In genomic region chr10:118594392-118595063, GRCh38 we compare ENCODE assay signal across 9 cellular contexts. TPM values are rescaled to one million over a fixed set of nuclear protein-coding genes. Genes with fewer than 3 reads are reported as not detected.
DNase-seq lines count a peak whose midpoint lies in the region; ATAC-seq, FAIRE-seq and TF ChIP-seq lines count a peak whose summit lies in the region.
"Had no signal": no experiment of that assay in that cellular context is flagged by ENCODE, and none has a peak within 500 bp of the region (broad histone marks: within the 10 kb centered on the region; RNA-seq: fewer than 3 reads in every experiment).

No MANE protein-coding gene starts in this region.

- 8 to 9% (median 8%) methylated on average over 63 to 70 of the region's 70 CpGs for WGBS in psoas muscle, 3 donors

- TF ChIP-seq CTCF in HFF-Myc (IDR thresholded peaks at IDR 0.05; ENCODE audit: low read depth, low read length, missing control alignments) (peak; percentile 18), psoas muscle (IDR thresholded peaks at IDR 0.05) (peak; percentile 32)

- FAIRE-seq in frontal cortex (lab: Jason Lieb, UNC): no peak

- peak; percentile 67 to 90 (median 89) for ATAC-seq in psoas muscle
- no peak for ATAC-seq in GM18858 (IDR thresholded peaks at IDR 0.05; ENCODE audit: unreplicated experiment)
- ATAC-seq in HG03457 (IDR thresholded peaks at IDR 0.05; ENCODE audit: unreplicated experiment): no peak
- no peak for ATAC-seq in GM18909 (IDR thresholded peaks at IDR 0.05; ENCODE audit: poor library complexity, unreplicated experiment)

- peaks cover 4 to 79% (median 16%) of the 10 kb centered on the region in 3 donors for H3K27me3 ChIP-seq in psoas muscle (ENCODE audit: insufficient read depth in 3 of 3, low read length in 2 of 3)

- intact Hi-C loops in psoas muscle (cut with DNase I): no loop called here

- DNase-seq in HFF-Myc (ENCODE audit: extremely low read depth, low read depth) (no peak), activated T-cell treated with anti-CD3 and anti-CD28 coated beads for 24 hours (ENCODE audit: low read depth) (peak; percentile 12), frontal cortex (ENCODE audit: low spot score in 2 of 2) (peak; percentile 62 to 66), psoas muscle (peak; percentile 51 to 75), HCEC 1CT (no peak)

- no peaks in the 10 kb centered on the region for H3K36me3 ChIP-seq in psoas muscle (ENCODE audit: insufficient read depth in 1 of 2, low read depth in 1 of 2)

- no peak overlapping the region for H3K4me3 ChIP-seq in HFF-Myc (replicated peaks; ENCODE audit: low read depth, low read length)
- no peak overlapping the region for H3K4me3 ChIP-seq in psoas muscle

- no peaks in the 10 kb centered on the region for H3K4me1 ChIP-seq in psoas muscle

- H3K27ac ChIP-seq in psoas muscle: no peak overlapping the region

- no peaks in the 10 kb centered on the region for H3K9me3 ChIP-seq in psoas muscle

RNA-seq across cellular contexts. Expression of gene PRLHR, which starts 0.9 kb away (rescaled TPM):
- 2.4 TPM for total RNA-seq in frontal cortex
- total RNA-seq in psoas muscle: under 1 TPM in 1 of 4 donors, not detected in 3; 0.06 TPM
- polyA plus RNA-seq in psoas muscle: under 1 TPM in 1 of 3 donors, not detected in 2; 0.01 TPM
- total RNA-seq: LHCN-M2 had no signal

Comparison
In these comparisons a context has a peak if more than half of its experiments do, and no peak if none do; other contexts are left out.
1. DNase-seq: peak in activated T-cell treated with anti-CD3 and anti-CD28 coated beads for 24 hours (single experiment), frontal cortex (2 of 2) and psoas muscle (2 of 2); none in HFF-Myc (single experiment) and HCEC 1CT (single experiment).
2. ATAC-seq: peak in psoas muscle (4 of 4); none in GM18858 (single experiment), HG03457 (single experiment) and GM18909 (single experiment).